In genomic region chr13:51826606-51827005, GRCh38 we compare ENCODE assay signal across 11 cellular contexts. TPM values are rescaled to one million over a fixed set of nuclear protein-coding genes. Genes with fewer than 3 reads are reported as not detected.
A peak's percentile ranks its signal among the peaks of the same experiment; 100 is the strongest.
DNase-seq lines count a peak whose midpoint lies in the region; ATAC-seq, FAIRE-seq and TF ChIP-seq lines count a peak whose summit lies in the region.
"Had no signal": no experiment of that assay in that cellular context is flagged by ENCODE, and none has a peak within 500 bp of the region (broad histone marks: within the 10 kb centered on the region; RNA-seq: fewer than 3 reads in every experiment).

No MANE protein-coding gene starts in this region.

- peak; percentile 41 for DNase-seq in activated naive CD4-positive, alpha-beta T cell treated with anti-CD3 and anti-CD28 coated beads, Interleukin-2, amount 10 ng/mL, durations not matched to agents 7 days and 5 days
- DNase-seq in activated naive CD4-positive, alpha-beta T cell treated with Interleukin-2 at 50 U/mL for 16 hours, result no peak
- DNase-seq in left cardiac atrium (peak; percentile 75), upper lobe of right lung (no peak), small intestine (no peak)
- DNase-seq: effector CD4-positive, alpha-beta T cell; NCI-H1436 treated with DMSO at 0.1 percent for 48 hours had no signal

- peaks cover 85% of the 10 kb centered on the region for H3K4me1 Mint-ChIP-seq in activated naive CD4-positive, alpha-beta T cell treated with anti-CD3 and anti-CD28 coated beads, Interleukin-2, amount 10 ng/mL, durations not matched to agents 7 days and 5 days
- peaks cover 88% of the 10 kb centered on the region for H3K4me1 Mint-ChIP-seq in activated naive CD4-positive, alpha-beta T cell treated with anti-CD3 and anti-CD28 coated beads, Interleukin-2, amount 50 U/mL, for 24 hours

- H3K4me3 ChIP-seq in upper lobe of right lung (no peak overlapping the region), small intestine (ENCODE audit: low read depth in 1 of 2, low read length in 2 of 2) (no peak overlapping the region)

- H3K4me1 ChIP-seq in upper lobe of right lung (peaks cover 31% of the 10 kb centered on the region), small intestine (ENCODE audit: control insufficient read depth in 2 of 2, insufficient read depth in 1 of 2, low read depth in 1 of 2, low read length in 1 of 2) (no peaks in the 10 kb centered on the region)

- intact Hi-C loops in left cardiac atrium (cut with DNase I) (loop anchor here in 1 of 2 donors (5.0 kb wide), 1 partner anchor 171 kb away; no protein-coding TSS in a partner anchor), upper lobe of right lung (cut with DNase I) (no loop called here)

- CTCF ChIA-PET in activated naive CD4-positive, alpha-beta T cell treated with anti-CD3 and anti-CD28 coated beads, Interleukin-2, amount 10 ng/mL, durations not matched to agents 7 days and 5 days (lab: Charles Lee), result interaction anchor here (0.8 to 5.5 kb wide), 5 partner anchors 12 to 701 kb away, joined by 3 to 61 read pairs (median 3); no protein-coding TSS in a partner anchor

- TF ChIP-seq CTCF in upper lobe of right lung (IDR thresholded peaks at IDR 0.05), result no peak

- no peak for FAIRE-seq in small intestine (lab: Jason Lieb, UNC)

- no peaks in the 10 kb centered on the region for H3K36me3 ChIP-seq in upper lobe of right lung
- H3K36me3 ChIP-seq in small intestine (ENCODE audit: control insufficient read depth in 2 of 2, insufficient read depth in 2 of 2, low read length in 2 of 2), result no peaks in the 10 kb centered on the region

- peak overlapping the region; percentile 48 for H3K4me3 Mint-ChIP-seq in activated naive CD4-positive, alpha-beta T cell treated with anti-CD3 and anti-CD28 coated beads, Interleukin-2, amount 10 ng/mL, durations not matched to agents 7 days and 5 days
- peak overlapping the region; percentile 89 for H3K4me3 Mint-ChIP-seq in activated naive CD4-positive, alpha-beta T cell treated with anti-CD3 and anti-CD28 coated beads, Interleukin-2, amount 50 U/mL, for 24 hours

- peak overlapping the region; percentile 25 for H3K27ac ChIP-seq in upper lobe of right lung
- H3K27ac ChIP-seq in small intestine (ENCODE audit: low read depth in 1 of 2, low read length in 1 of 2), result no peak overlapping the region

- H3K27me3 ChIP-seq in upper lobe of right lung, result no peaks in the 10 kb centered on the region
- H3K27me3 ChIP-seq in small intestine (ENCODE audit: control insufficient read depth in 2 of 2, insufficient read depth in 2 of 2, low read length in 2 of 2), result no peaks in the 10 kb centered on the region

- no peaks in the 10 kb centered on the region for H3K9me3 Mint-ChIP-seq in activated naive CD4-positive, alpha-beta T cell treated with anti-CD3 and anti-CD28 coated beads, Interleukin-2, amount 10 ng/mL, durations not matched to agents 7 days and 5 days
- no peaks in the 10 kb centered on the region for H3K9me3 Mint-ChIP-seq in activated naive CD4-positive, alpha-beta T cell treated with anti-CD3 and anti-CD28 coated beads, Interleukin-2, amount 50 U/mL, for 24 hours
- H3K9me3 Mint-ChIP-seq: activated naive CD4-positive, alpha-beta T cell treated with anti-CD3 and anti-CD28 coated beads, Interleukin-2, amount 50 U/mL, for 72 hours had no signal

- peak; percentile 77 to 84 for ATAC-seq in left cardiac atrium
- peak; percentile 46 for ATAC-seq in upper lobe of right lung
- ATAC-seq in GM19452 (IDR thresholded peaks at IDR 0.05; ENCODE audit: unreplicated experiment), result no peak
- ATAC-seq in HG03039 (IDR thresholded peaks at IDR 0.05; ENCODE audit: unreplicated experiment), result no peak

- H3K27ac Mint-ChIP-seq in activated naive CD4-positive, alpha-beta T cell treated with anti-CD3 and anti-CD28 coated beads, Interleukin-2, amount 10 ng/mL, durations not matched to agents 7 days and 5 days, result peak overlapping the region; percentile 100
- H3K27ac Mint-ChIP-seq in activated naive CD4-positive, alpha-beta T cell treated with anti-CD3 and anti-CD28 coated beads, Interleukin-2, amount 50 U/mL, for 24 hours, result peak overlapping the region; percentile 99

- WGBS in small intestine, 3 donors, result 61 to 92% (median 78%) methylated on average over 7 of the region's 7 CpGs

- peaks cover 3% of the 10 kb centered on the region for H3K36me3 Mint-ChIP-seq in activated naive CD4-positive, alpha-beta T cell treated with anti-CD3 and anti-CD28 coated beads, Interleukin-2, amount 10 ng/mL, durations not matched to agents 7 days and 5 days
- H3K36me3 Mint-ChIP-seq in activated naive CD4-positive, alpha-beta T cell treated with anti-CD3 and anti-CD28 coated beads, Interleukin-2, amount 50 U/mL, for 24 hours, result no peaks in the 10 kb centered on the region
- H3K36me3 Mint-ChIP-seq: activated naive CD4-positive, alpha-beta T cell treated with anti-CD3 and anti-CD28 coated beads, Interleukin-2, amount 50 U/mL, for 72 hours had no signal

- no peaks in the 10 kb centered on the region for H3K27me3 Mint-ChIP-seq in activated naive CD4-positive, alpha-beta T cell treated with anti-CD3 and anti-CD28 coated beads, Interleukin-2, amount 10 ng/mL, durations not matched to agents 7 days and 5 days
- no peaks in the 10 kb centered on the region for H3K27me3 Mint-ChIP-seq in activated naive CD4-positive, alpha-beta T cell treated with anti-CD3 and anti-CD28 coated beads, Interleukin-2, amount 50 U/mL, for 24 hours

- H3K9me3 ChIP-seq in upper lobe of right lung (no peaks in the 10 kb centered on the region), small intestine (ENCODE audit: control insufficient read depth, low read depth) (no peaks in the 10 kb centered on the region)

RNA-seq across cellular contexts. Expression of gene TMEM272, which starts 18.4 kb away (rescaled TPM):
- total RNA-seq in left cardiac atrium, result 1 to 10 TPM in 1 of 2 donors, under 1 TPM in 1; 0.68 to 1.4 TPM
- not detected for total RNA-seq in upper lobe of right lung
- under 1 TPM in 2 of 3 donors, not detected in 1; 0.04 to 0.54 TPM for polyA plus RNA-seq in small intestine

RNA-seq across cellular contexts. Expression of gene DHRS12, which starts 22.6 kb away (rescaled TPM):
- total RNA-seq in left cardiac atrium, result 10 to 100 TPM in 1 of 2 donors, 1 to 10 TPM in 1; 9.1 to 13.3 TPM
- 14.9 TPM for total RNA-seq in upper lobe of right lung
- polyA plus RNA-seq in small intestine, result 10 to 100 TPM in 2 of 3 donors, 1 to 10 TPM in 1; 9.3 to 26.4 (median 14.6) TPM

RNA-seq across cellular contexts. Expression of gene CCDC70, which starts 35.2 kb away (rescaled TPM):
- total RNA-seq in left cardiac atrium (not detected), upper lobe of right lung (not detected)
- not detected for polyA plus RNA-seq in small intestine
- total RNA-seq: activated naive CD4-positive, alpha-beta T cell treated with anti-CD3 and anti-CD28 coated beads, Interleukin-2, amount 50 U/mL, for 72 hours had no signal

Comparison
In these comparisons a context has a peak if more than half of its experiments do, and no peak if none do; other contexts are left out.
1. DNase-seq: peak in activated naive CD4-positive, alpha-beta T cell treated with anti-CD3 and anti-CD28 coated beads, Interleukin-2, amount 10 ng/mL, durations not matched to agents 7 days and 5 days (single experiment) and left cardiac atrium (single experiment); none in activated naive CD4-positive, alpha-beta T cell treated with Interleukin-2 at 50 U/mL for 16 hours (single experiment), upper lobe of right lung (single experiment) and small intestine (single experiment).
2. ATAC-seq: peak in left cardiac atrium (2 of 2) and upper lobe of right lung (single experiment); none in GM19452 (single experiment) and HG03039 (single experiment).